9 cellular contexts compared by ENCODE assay signal in genomic region chr1:202192770-202193613, GRCh38. TPM values are rescaled to one million over a fixed set of nuclear protein-coding genes. Genes with fewer than 3 reads are reported as not detected.
DNase-seq lines count a peak whose midpoint lies in the region; ATAC-seq, FAIRE-seq and TF ChIP-seq lines count a peak whose summit lies in the region.
"Had no signal": no experiment of that assay in that cellular context is flagged by ENCODE, and none has a peak within 500 bp of the region (broad histone marks: within the 10 kb centered on the region; RNA-seq: fewer than 3 reads in every experiment).

No MANE protein-coding gene starts in this region.

- H2AFZ ChIP-seq in PC-9, result no peak overlapping the region

- H3K4me2 ChIP-seq in PC-9, result 0 out of 2 replicates have a peak overlapping the region, but pooled peaks have one; percentile 30

- no peak overlapping the region for H3K27ac Mint-ChIP-seq in CD4-positive, CD25-positive, alpha-beta regulatory T cell

- intact Hi-C loops in PC-9 (cut with micrococcal nuclease; ENCODE audit: unreplicated experiment) (loop anchor here (1.0 kb wide), 2 partner anchors 43 to 122 kb away; no protein-coding TSS in a partner anchor), ovary (cut with DNase I) (no loop called here)

- H3K4me1 ChIP-seq in CD4-positive, CD25-positive, alpha-beta regulatory T cell (ENCODE audit: control insufficient read depth, insufficient read depth, low read length, poor library complexity, severe bottlenecking), result peaks cover 4% of the 10 kb centered on the region
- H3K4me1 ChIP-seq in PC-9 (replicated peaks; ENCODE audit: insufficient read depth) (peaks cover 5% of the 10 kb centered on the region), ovary (ENCODE audit: insufficient read depth) (peaks cover 3% of the 10 kb centered on the region)

- BruUV-seq in PC-9 (replicated peaks; lab: Mats Ljungman, UMichigan), result no TSS peak

- peaks cover 4% of the 10 kb centered on the region for H3K27me3 ChIP-seq in CD4-positive, CD25-positive, alpha-beta regulatory T cell (ENCODE audit: control insufficient read depth, insufficient read depth, low read length)
- peaks cover 7% of the 10 kb centered on the region; the same call in 1 of the 2 replicates for H3K27me3 ChIP-seq in PC-9 (ENCODE audit: insufficient read depth, low read depth)
- no peaks in the 10 kb centered on the region for H3K27me3 ChIP-seq in ovary

- no peak overlapping the region for H3K4me3 Mint-ChIP-seq in CD4-positive, CD25-positive, alpha-beta regulatory T cell

- no peaks in the 10 kb centered on the region for H3K79me2 ChIP-seq in PC-9 (ENCODE audit: low read depth)

- H3K36me3 Mint-ChIP-seq in CD4-positive, CD25-positive, alpha-beta regulatory T cell, result no peaks in the 10 kb centered on the region

- no peak overlapping the region for H3K27ac ChIP-seq in CD4-positive, CD25-positive, alpha-beta regulatory T cell (ENCODE audit: insufficient read depth, low read length, poor library complexity, severe bottlenecking)
- H3K27ac ChIP-seq in PC-9 (no peak overlapping the region), ovary (no peak overlapping the region)

- TF ChIP-seq CTCF in PC-9 (conservative IDR thresholded peaks at IDR 0.05) (peak; percentile 92), foreskin fibroblast (IDR thresholded peaks at IDR 0.05; ENCODE audit: low read depth, low read length) (peak; percentile 92), ovary (IDR thresholded peaks at IDR 0.05) (peak; percentile 31 to 42 (median 34))

- POLR2A ChIA-PET in PC-9 (lab: Charles Lee; ENCODE audit: unreplicated experiment), result interaction anchor here (0.5 to 0.6 kb wide), 3 partner anchors 13 to 93 kb away, joined by 3 to 5 read pairs (median 3); no protein-coding TSS in a partner anchor

- no peak overlapping the region for H3K4me3 ChIP-seq in CD4-positive, CD25-positive, alpha-beta regulatory T cell (ENCODE audit: low read depth, low read length)
- H3K4me3 ChIP-seq in PC-9 (no peak overlapping the region), foreskin fibroblast (ENCODE audit: low read depth in 1 of 2, low read length in 2 of 2) (no peak overlapping the region), ovary (no peak overlapping the region)

- TF ChIP-seq EP300 in ovary (IDR thresholded peaks at IDR 0.05), result no peak

- peak; percentile 35 to 46 (median 41) for DNase-seq in CD4-positive, CD25-positive, alpha-beta regulatory T cell
- DNase-seq in H54 (ENCODE audit: insufficient read length, low spot score), result peak; percentile 70
- DNase-seq in PC-9, result peak; percentile 41 to 71
- DNase-seq in activated T-helper 1 cell treated with anti-CD3 and anti-CD28 coated beads, Interleukin-2, amount 50 U/mL, for 16 hours (ENCODE audit: low read depth in 1 of 2, low spot score in 1 of 2), result peak; percentile 15 to 23
- peak; percentile 16 to 72 for DNase-seq in foreskin fibroblast
- peak in 3 of 5 donors; percentile 43 to 70 (median 58) for DNase-seq in ovary
- DNase-seq in ureter (ENCODE audit: low spot score), result peak; percentile 60

- no peaks in the 10 kb centered on the region for H3K9me2 ChIP-seq in PC-9 (ENCODE audit: insufficient read depth)

- no peak for FAIRE-seq in H54 (lab: Jason Lieb, UNC)
- FAIRE-seq: TTC549 had no signal

- no peaks in the 10 kb centered on the region for H3F3A ChIP-seq in PC-9 (ENCODE audit: insufficient read depth, low read depth)

- H4K20me1 ChIP-seq in PC-9 (ENCODE audit: insufficient read depth), result no peaks in the 10 kb centered on the region

- peaks cover 0 to 3% (median 0%) of the 10 kb centered on the region in 4 donors for H3K4me1 Mint-ChIP-seq in CD4-positive, CD25-positive, alpha-beta regulatory T cell

- H3K27me3 Mint-ChIP-seq in CD4-positive, CD25-positive, alpha-beta regulatory T cell, result peaks cover 38% of the 10 kb centered on the region

- CTCF ChIA-PET in PC-9 (lab: Charles Lee), result interaction anchor here (0.6 to 1.9 kb wide), 11 partner anchors 22 to 526 kb away, joined by 3 to 15 read pairs (median 4); partner anchors contain the start of gene PPP1R12B

- H3K9me3 Mint-ChIP-seq in CD4-positive, CD25-positive, alpha-beta regulatory T cell, result peaks cover 0 to 2% (median 0%) of the 10 kb centered on the region in 7 donors

- ATAC-seq in CD4-positive, CD25-positive, alpha-beta regulatory T cell (ENCODE audit: low read depth in 2 of 2), result peak; percentile 37 to 40
- ATAC-seq in GM18517 (IDR thresholded peaks at IDR 0.05; ENCODE audit: unreplicated experiment), result no peak

- no peaks in the 10 kb centered on the region for H3K36me3 ChIP-seq in CD4-positive, CD25-positive, alpha-beta regulatory T cell (ENCODE audit: control insufficient read depth, insufficient read depth, low read length)
- H3K36me3 ChIP-seq in PC-9 (ENCODE audit: low read depth), result no peaks in the 10 kb centered on the region
- H3K36me3 ChIP-seq in ovary, result no peaks in the 10 kb centered on the region

- TF ChIP-seq POLR2A in H54 (IDR thresholded peaks at IDR 0.05; ENCODE audit: low read depth, low read length) (no peak), ovary (IDR thresholded peaks at IDR 0.05) (no peak)

- WGBS in ovary, 3 donors, result 20 to 23% (median 20%) methylated on average over 18 of the region's 18 CpGs

- H3K9me3 ChIP-seq in CD4-positive, CD25-positive, alpha-beta regulatory T cell (ENCODE audit: control insufficient read depth in 2 of 2, low read length in 2 of 2), result no peaks in the 10 kb centered on the region
- no peaks in the 10 kb centered on the region for H3K9me3 ChIP-seq in PC-9 (ENCODE audit: insufficient read depth, low read depth)
- H3K9me3 ChIP-seq in ovary, result no peaks in the 10 kb centered on the region

RNA-seq across cellular contexts. Expression of gene LGR6, which starts 0.6 kb away (rescaled TPM):
- total RNA-seq in CD4-positive, CD25-positive, alpha-beta regulatory T cell, result 0.32 TPM
- under 1 TPM; 0.16 to 0.87 (median 0.30) TPM for polyA plus RNA-seq in CD4-positive, CD25-positive, alpha-beta regulatory T cell
- total RNA-seq in PC-9 (2021), result 5.6 and 7.9 TPM in 2 replicates
- total RNA-seq in ovary, result 10 to 100 TPM in 1 of 7 donors, 1 to 10 TPM in 3, under 1 TPM in 3; 0.24 to 12.4 (median 1.4) TPM
- 1 to 10 TPM; 1.1 to 1.9 TPM for polyA plus RNA-seq in ovary
- total RNA-seq in ureter, result 9.2 TPM

RNA-seq across cellular contexts. Expression of gene PTPN7, which starts 32.6 kb away (rescaled TPM):
- 124 TPM for total RNA-seq in CD4-positive, CD25-positive, alpha-beta regulatory T cell
- 10 to 100 TPM; 57.5 to 83.1 (median 76.8) TPM for polyA plus RNA-seq in CD4-positive, CD25-positive, alpha-beta regulatory T cell
- total RNA-seq in PC-9 (2021) (not detected in 2 replicates), ovary (1 to 10 TPM in 5 of 7 donors, under 1 TPM in 2; 0.58 to 4.8 (median 1.7) TPM), ureter (4.2 TPM)
- 10 to 100 TPM in 1 of 2 donors, under 1 TPM in 1; 0.98 to 15.4 TPM for polyA plus RNA-seq in ovary

RNA-seq across cellular contexts. Expression of gene ARL8A, which starts 48.5 kb away (rescaled TPM):
- total RNA-seq in CD4-positive, CD25-positive, alpha-beta regulatory T cell, result 84.1 TPM
- 10 to 100 TPM in 1 of 4 donors, 1 to 10 TPM in 3; 6.6 to 11.1 (median 7.7) TPM for polyA plus RNA-seq in CD4-positive, CD25-positive, alpha-beta regulatory T cell
- total RNA-seq in PC-9 (2021) (40.0 and 42.6 TPM in 2 replicates), ovary (10 to 100 TPM; 20.0 to 95.9 (median 67.6) TPM), ureter (79.5 TPM)
- polyA plus RNA-seq in ovary, result 10 to 100 TPM; 26.6 to 65.8 TPM

Comparison
In these comparisons a context has a peak if more than half of its experiments do, and no peak if none do; other contexts are left out.
1. DNase-seq: peak in every context shown above with its lines; median percentile 70 in H54; 60 in ureter; 58 in ovary; 56 in PC-9; 44 in foreskin fibroblast; 41 in CD4-positive, CD25-positive, alpha-beta regulatory T cell; 19 in activated T-helper 1 cell treated with anti-CD3 and anti-CD28 coated beads, Interleukin-2, amount 50 U/mL, for 16 hours.
2. CTCF ChIP-seq: peak in every context shown above with its lines; median percentile 92 in PC-9; 92 in foreskin fibroblast; 34 in ovary.
3. RNA of gene PTPN7, which starts 32.6 kb away (total RNA-seq): 124 TPM in CD4-positive, CD25-positive, alpha-beta regulatory T cell (single experiment); 4.2 TPM in ureter (single experiment), 0.58 to 4.8 TPM in ovary and not detected in PC-9; every median in the first group is over 10 times any median in the second.